ENCODE assay signal across 8 cellular contexts in genomic region chr2:222423632-222424280, GRCh38. TPM values are rescaled to one million over a fixed set of nuclear protein-coding genes. Genes with fewer than 3 reads are reported as not detected.
A peak's percentile ranks its signal among the peaks of the same experiment; 100 is the strongest.
DNase-seq lines count a peak whose midpoint lies in the region; ATAC-seq, FAIRE-seq and TF ChIP-seq lines count a peak whose summit lies in the region.

No MANE protein-coding gene starts in this region.

- POLR2A ChIA-PET in activated CD4-positive, alpha-beta T cell treated with anti-CD3 and anti-CD28 coated beads for 36 hours (lab: Charles Lee) = interaction anchor here (0.6 kb wide), 1 partner anchor 27 kb away, joined by 4 read pairs; no protein-coding TSS in a partner anchor
- POLR2A ChIA-PET in endothelial cell of umbilical vein (lab: Charles Lee) = no interaction called here

- no peaks in the 10 kb centered on the region for H4K20me1 ChIP-seq in endothelial cell of umbilical vein (replicated peaks; ENCODE audit: control insufficient read depth, extremely low read depth, insufficient read depth, low read length)

- intact Hi-C loops in activated CD4-positive, alpha-beta T cell treated with anti-CD3 and anti-CD28 coated beads for 36 hours (cut with DNase I, micrococcal nuclease) = loop anchor here (2.0 to 10.0 kb wide), 6 partner anchors 101 to 1524 kb away; partner anchors contain the start of genes ACSL3 (in 1 of the 2), FARSB (in 1 of the 2) and WDFY1 (in 1 of the 2)
- intact Hi-C loops in endothelial cell of umbilical vein (cut with micrococcal nuclease) = no loop called here

- no peaks in the 10 kb centered on the region for H3K9me1 ChIP-seq in endothelial cell of umbilical vein (replicated peaks; ENCODE audit: control insufficient read depth, extremely low read depth, insufficient read depth, low read length)

- CTCF ChIA-PET in activated CD4-positive, alpha-beta T cell treated with anti-CD3 and anti-CD28 coated beads for 36 hours (lab: Charles Lee) = interaction anchor here (1.1 kb wide), 1 partner anchor 106 kb away, joined by 3 read pairs; no protein-coding TSS in a partner anchor
- CTCF ChIA-PET in endothelial cell of umbilical vein (lab: Charles Lee) = no interaction called here

- peak overlapping the region; percentile 96 for H3K27ac Mint-ChIP-seq in activated CD4-positive, alpha-beta T cell treated with anti-CD3 and anti-CD28 coated beads for 36 hours

- BruUV-seq in endothelial cell of umbilical vein (replicated peaks; lab: Mats Ljungman, UMichigan) = no TSS peak

- TF ChIP-seq POLR2A in endothelial cell of umbilical vein (IDR thresholded peaks at IDR 0.05; ENCODE audit: low read depth, low read length) = no peak

- peak overlapping the region; percentile 98 for H3K4me3 Mint-ChIP-seq in activated CD4-positive, alpha-beta T cell treated with anti-CD3 and anti-CD28 coated beads for 36 hours

- peaks cover 50% of the 10 kb centered on the region for H3K4me1 Mint-ChIP-seq in activated CD4-positive, alpha-beta T cell treated with anti-CD3 and anti-CD28 coated beads for 36 hours

- no peak for FAIRE-seq in endothelial cell of umbilical vein (lab: Jason Lieb, UNC)

- H3K9me3 ChIP-seq in endothelial cell of umbilical vein (replicated peaks; ENCODE audit: control insufficient read depth, insufficient read depth, low read length) = no peaks in the 10 kb centered on the region

- H2AFZ ChIP-seq in endothelial cell of umbilical vein (ENCODE audit: low read depth, low read length) = no peak overlapping the region

- dilution Hi-C loops in endothelial cell of umbilical vein (cut with MboI; ENCODE audit: extremely low pct_ligation_motif_present, low sequenced_read_pairs) = no loop called here

- H3K4me2 ChIP-seq in endothelial cell of umbilical vein (ENCODE audit: insufficient read depth, low read length) = no peak overlapping the region

- no peak for TF ChIP-seq CTCF in endothelial cell of umbilical vein (IDR thresholded peaks at IDR 0.05; ENCODE audit: extremely low read depth in 1 of 2, insufficient read depth in 1 of 2, low read depth in 1 of 2, low read length in 2 of 2)

- no peaks in the 10 kb centered on the region for H3K79me2 ChIP-seq in endothelial cell of umbilical vein (ENCODE audit: control insufficient read depth, insufficient read depth, low read length)

- H3K9ac ChIP-seq in endothelial cell of umbilical vein (replicated peaks; ENCODE audit: extremely low read depth, insufficient read depth, low read length) (no peak overlapping the region), rectal smooth muscle tissue (ENCODE audit: low read length) (no peak overlapping the region)

- peaks cover 5% of the 10 kb centered on the region for H3K36me3 Mint-ChIP-seq in activated CD4-positive, alpha-beta T cell treated with anti-CD3 and anti-CD28 coated beads for 36 hours (ENCODE audit: low read depth)

- DNase-seq in NCI-H2107 treated with DMSO at 0.1 percent for 48 hours (lab: John Stamatoyannopoulos, UW; ENCODE audit: unreplicated experiment) = peak; percentile 7
- DNase-seq in NCI-H2107 (lab: John Stamatoyannopoulos, UW) = no peak
- DNase-seq in activated CD4-positive, alpha-beta T cell treated with anti-CD3 and anti-CD28 coated beads for 36 hours = peak; percentile 81
- no peak for DNase-seq in endothelial cell of umbilical vein (ENCODE audit: low read depth, low spot score)
- no peak for DNase-seq in superior temporal gyrus (ENCODE audit: extremely low spot score)
- DNase-seq in GF-D8 (lab: John Stamatoyannopoulos, UW) = no peak

- peaks cover 42% of the 10 kb centered on the region for H3K27me3 Mint-ChIP-seq in activated CD4-positive, alpha-beta T cell treated with anti-CD3 and anti-CD28 coated beads for 36 hours

- H3K4me1 ChIP-seq in endothelial cell of umbilical vein (ENCODE audit: control insufficient read depth, extremely low read depth, insufficient read depth, low read length) (no peaks in the 10 kb centered on the region), rectal smooth muscle tissue (ENCODE audit: control insufficient read depth, insufficient read depth, low read length) (no peaks in the 10 kb centered on the region)

- no peaks in the 10 kb centered on the region for H3K36me3 ChIP-seq in endothelial cell of umbilical vein (ENCODE audit: control insufficient read depth in 2 of 2, extremely low read depth in 1 of 2, insufficient read depth in 2 of 2, low read length in 2 of 2)
- no peaks in the 10 kb centered on the region for H3K36me3 ChIP-seq in rectal smooth muscle tissue (ENCODE audit: control insufficient read depth, insufficient read depth, low read length)

- H3K27me3 ChIP-seq in endothelial cell of umbilical vein (ENCODE audit: control insufficient read depth in 2 of 2, insufficient read depth in 2 of 2, low read length in 2 of 2) (peaks cover 28 to 44% of the 10 kb centered on the region in 2 experiments), rectal smooth muscle tissue (ENCODE audit: control insufficient read depth, insufficient read depth, low read length) (peaks cover 9% of the 10 kb centered on the region)

- H3K9me3 Mint-ChIP-seq in activated CD4-positive, alpha-beta T cell treated with anti-CD3 and anti-CD28 coated beads for 36 hours (ENCODE audit: low read depth) = no peaks in the 10 kb centered on the region

- peak; percentile 30 for ATAC-seq in HG03095 (IDR thresholded peaks at IDR 0.05; ENCODE audit: unreplicated experiment)
- ATAC-seq in activated CD4-positive, alpha-beta T cell treated with anti-CD3 and anti-CD28 coated beads for 36 hours = peak; percentile 71

- H3K27ac ChIP-seq in endothelial cell of umbilical vein (ENCODE audit: insufficient read depth, low read depth, low read length) (no peak overlapping the region), rectal smooth muscle tissue (ENCODE audit: low read depth, low read length) (no peak overlapping the region)

- no peak overlapping the region for H3K4me3 ChIP-seq in endothelial cell of umbilical vein (replicated peaks in 1 of 3; ENCODE audit: insufficient read depth in 1 of 3, low read depth in 1 of 3, low read length in 3 of 3)
- peak overlapping the region; percentile 49 for H3K4me3 ChIP-seq in rectal smooth muscle tissue (ENCODE audit: low read length)

TF ChIP-seq in endothelial cell of umbilical vein, 7 proteins besides CTCF, POLR2A, EP300 and RAD21:
- no peak for TF ChIP-seq GATA2 (IDR thresholded peaks at IDR 0.05; ENCODE audit: insufficient read depth, insufficient read length, low read depth, low read length)
- peak; percentile 73 for TF ChIP-seq EZH2 (IDR thresholded peaks at IDR 0.05; ENCODE audit: borderline replicate concordance, low read depth, low read length, severe bottlenecking)
- TF ChIP-seq MYC (IDR thresholded peaks at IDR 0.05; ENCODE audit: low read depth, low read length) = no peak
TF ChIP-seq in endothelial cell of umbilical vein: peak in this region for 1.

RNA-seq across cellular contexts. Expression of gene SGPP2, which starts 0.6 kb away (rescaled TPM):
- 10 to 100 TPM in 1 of 2 experiments, 1 to 10 TPM in 1; 9.4 to 12.1 TPM for total RNA-seq in activated CD4-positive, alpha-beta T cell treated with anti-CD3 and anti-CD28 coated beads for 36 hours
- not detected in 2 replicates for total RNA-seq in endothelial cell of umbilical vein
- polyA plus RNA-seq in endothelial cell of umbilical vein = not detected in 2 replicates
- polyA plus RNA-seq in endothelial cell of umbilical vein (2011; cell fraction: cytosol; rRNA removed) = not detected in 2 replicates
- not detected in 2 replicates for polyA plus RNA-seq in endothelial cell of umbilical vein (2011; cell fraction: nucleus; rRNA removed)
- polyA plus RNA-seq in endothelial cell of umbilical vein (2012) = 0.14 and 0.46 TPM in 2 replicates
- not detected in 2 replicates for polyA minus RNA-seq in endothelial cell of umbilical vein
- not detected for polyA minus RNA-seq in endothelial cell of umbilical vein (2011; cell fraction: cytosol; rRNA and poly(A)+ RNA removed)
- not detected in 2 replicates for polyA minus RNA-seq in endothelial cell of umbilical vein (2011; cell fraction: nucleus; rRNA and poly(A)+ RNA removed)

Comparison
In these comparisons a context has a peak if more than half of its experiments do, and no peak if none do; other contexts are left out.
1. DNase-seq: peak in NCI-H2107 treated with DMSO at 0.1 percent for 48 hours (single experiment) and activated CD4-positive, alpha-beta T cell treated with anti-CD3 and anti-CD28 coated beads for 36 hours (single experiment); none in NCI-H2107 (single experiment), endothelial cell of umbilical vein (single experiment), superior temporal gyrus (single experiment) and GF-D8 (single experiment).
2. RNA of gene SGPP2, which starts 0.6 kb away (total RNA-seq): 9.4 to 12.1 TPM in activated CD4-positive, alpha-beta T cell treated with anti-CD3 and anti-CD28 coated beads for 36 hours; not detected in endothelial cell of umbilical vein; every median in the first group is over 10 times any median in the second.